1 cellular context compared by ENCODE assay signal in the genomic region with DNA sequence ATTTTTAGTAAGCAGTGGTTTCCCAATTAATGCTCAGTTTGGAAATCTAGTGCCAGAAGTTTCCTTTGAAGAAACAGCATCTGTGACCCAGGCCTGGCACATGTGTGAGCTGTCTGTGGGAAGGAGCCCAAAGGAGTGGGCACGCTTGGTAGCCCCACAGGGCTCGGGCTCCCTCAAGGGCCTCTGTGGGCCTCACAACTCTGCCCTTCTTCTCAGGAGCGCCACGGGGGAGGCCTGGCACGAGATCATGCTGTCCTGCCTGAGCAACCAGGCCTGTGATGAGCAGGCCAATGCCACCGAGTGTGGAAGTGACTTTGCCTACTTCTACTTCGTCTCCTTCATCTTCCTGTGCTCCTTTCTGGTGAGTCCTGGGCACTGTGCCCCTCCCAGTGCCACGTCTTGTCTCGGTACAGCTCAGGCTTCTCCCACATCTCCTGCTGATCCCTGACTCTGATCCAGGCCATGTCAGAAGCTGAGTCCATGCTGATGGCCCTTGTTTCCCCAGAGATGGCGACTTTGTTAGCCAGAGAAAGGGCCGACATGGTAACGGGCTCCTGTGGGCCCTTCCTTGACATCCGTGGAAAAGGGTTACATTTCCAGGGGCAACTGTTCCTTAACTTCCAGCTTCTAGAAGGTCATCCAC.
TF ChIP-seq lines count a peak whose summit lies in the region.

No MANE protein-coding gene starts in this region.

TF ChIP-seq in HepG2, 621 proteins besides CTCF, POLR2A, EP300 and RAD21 (continued from another document):
- TF ChIP-seq, protein P1, sequence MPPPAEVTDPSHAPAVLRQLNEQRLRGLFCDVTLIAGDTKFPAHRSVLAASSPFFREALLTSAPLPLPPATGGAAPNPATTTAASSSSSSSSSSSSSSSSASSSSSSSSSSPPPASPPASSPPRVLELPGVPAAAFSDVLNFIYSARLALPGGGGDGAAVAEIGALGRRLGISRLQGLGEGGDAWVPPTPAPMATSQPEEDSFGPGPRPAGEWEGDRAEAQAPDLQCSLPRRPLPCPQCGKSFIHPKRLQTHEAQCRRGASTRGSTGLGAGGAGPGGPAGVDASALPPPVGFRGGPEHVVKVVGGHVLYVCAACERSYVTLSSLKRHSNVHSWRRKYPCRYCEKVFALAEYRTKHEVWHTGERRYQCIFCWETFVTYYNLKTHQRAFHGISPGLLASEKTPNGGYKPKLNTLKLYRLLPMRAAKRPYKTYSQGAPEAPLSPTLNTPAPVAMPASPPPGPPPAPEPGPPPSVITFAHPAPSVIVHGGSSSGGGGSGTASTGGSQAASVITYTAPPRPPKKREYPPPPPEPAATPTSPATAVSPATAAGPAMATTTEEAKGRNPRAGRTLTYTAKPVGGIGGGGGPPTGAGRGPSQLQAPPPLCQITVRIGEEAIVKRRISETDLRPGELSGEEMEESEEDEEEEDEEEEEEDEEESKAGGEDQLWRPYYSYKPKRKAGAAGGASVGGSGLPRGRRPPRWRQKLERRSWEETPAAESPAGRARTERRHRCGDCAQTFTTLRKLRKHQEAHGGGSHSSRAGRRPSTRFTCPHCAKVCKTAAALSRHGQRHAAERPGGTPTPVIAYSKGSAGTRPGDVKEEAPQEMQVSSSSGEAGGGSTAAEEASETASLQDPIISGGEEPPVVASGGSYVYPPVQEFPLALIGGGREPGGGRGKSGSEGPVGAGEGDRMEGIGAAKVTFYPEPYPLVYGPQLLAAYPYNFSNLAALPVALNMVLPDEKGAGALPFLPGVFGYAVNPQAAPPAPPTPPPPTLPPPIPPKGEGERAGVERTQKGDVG (CRISPR knock-in tag; IDR thresholded peaks at IDR 0.05; ENCODE audit: borderline replicate concordance): no peak
- TF ChIP-seq CENPX (CRISPR knock-in tag; IDR thresholded peaks at IDR 0.05) (no peak), MAZ (IDR thresholded peaks at IDR 0.05; ENCODE audit: borderline replicate concordance, low read depth, low read length) (no peak), MAZ (CRISPR knock-in tag; IDR thresholded peaks at IDR 0.05; ENCODE audit: low read depth) (no peak), ZFP36L2 (CRISPR knock-in tag; IDR thresholded peaks at IDR 0.05) (no peak), RERE (CRISPR knock-in tag; IDR thresholded peaks at IDR 0.05; ENCODE audit: low read depth) (no peak), CEBPG (CRISPR knock-in tag; IDR thresholded peaks at IDR 0.05) (no peak)
- TF ChIP-seq, protein P2, sequence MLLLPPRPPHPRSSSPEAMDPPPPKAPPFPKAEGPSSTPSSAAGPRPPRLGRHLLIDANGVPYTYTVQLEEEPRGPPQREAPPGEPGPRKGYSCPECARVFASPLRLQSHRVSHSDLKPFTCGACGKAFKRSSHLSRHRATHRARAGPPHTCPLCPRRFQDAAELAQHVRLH (CRISPR knock-in tag; IDR thresholded peaks at IDR 0.05; ENCODE audit: borderline replicate concordance, low read depth): no peak
TF ChIP-seq in HepG2: peak in this region for 0.
